In genomic region chr1:10628685-10629084, GRCh38 we compare ENCODE assay signal across 15 cellular contexts.
DNase-seq lines count a peak whose midpoint lies in the region; ATAC-seq and TF ChIP-seq lines count a peak whose summit lies in the region.
"Had no signal": no experiment of that assay in that cellular context is flagged by ENCODE, and none has a peak within 500 bp of the region (broad histone marks: within the 10 kb centered on the region; RNA-seq: fewer than 3 reads in every experiment).

No MANE protein-coding gene starts in this region.

- H3K27ac ChIP-seq in neuronal stem cell (replicated peaks; ENCODE audit: low read length) (no peak overlapping the region), uterus (peak overlapping the region; percentile 50 to 65)
- H3K27ac ChIP-seq: gastrocnemius medialis, PC-9 had no signal

- peak overlapping the region; percentile 28 for H3K18ac ChIP-seq in neuronal stem cell (ENCODE audit: low read length)

- H3K23ac ChIP-seq in neuronal stem cell (ENCODE audit: low read depth, low read length, poor library complexity): no peak overlapping the region

- H3K36me3 ChIP-seq in neuronal stem cell (replicated peaks in 1 of 2; ENCODE audit: control insufficient read depth in 2 of 2, insufficient read depth in 2 of 2, low read length in 2 of 2): peaks cover 8 to 18% of the 10 kb centered on the region in 2 donors
- H3K36me3 ChIP-seq in uterus: no peaks in the 10 kb centered on the region

- H3K9ac ChIP-seq in neuronal stem cell (ENCODE audit: low read depth, low read length, poor library complexity): no peak overlapping the region

- H2BK12ac ChIP-seq in neuronal stem cell (ENCODE audit: low read length): no peak overlapping the region

- no peaks in the 10 kb centered on the region for H3K9me3 ChIP-seq in neuronal stem cell (replicated peaks in 1 of 2; ENCODE audit: control insufficient read depth in 2 of 2, insufficient read depth in 1 of 2, low read depth in 1 of 2, low read length in 2 of 2)
- no peaks in the 10 kb centered on the region for H3K9me3 ChIP-seq in uterus
- H3K9me3 ChIP-seq: gastrocnemius medialis had no signal

- intact Hi-C loops in uterus (cut with DNase I; ENCODE audit: low total_unique reads): no loop called here

- H4K91ac ChIP-seq in neuronal stem cell (ENCODE audit: low read depth, low read length, poor library complexity): no peak overlapping the region

- TF ChIP-seq POLR2A in uterus (IDR thresholded peaks at IDR 0.05): no peak

- peak; percentile 1 for DNase-seq in activated naive CD4-positive, alpha-beta T cell treated with anti-CD3 and anti-CD28 coated beads, Interleukin-2, amount 50 U/mL, for 16 hours
- DNase-seq in activated naive CD4-positive, alpha-beta T cell treated with anti-CD3 and anti-CD28 coated beads, Interleukin-2, amount 10 ng/mL, durations not matched to agents 7 days and 5 days: no peak
- DNase-seq in fibroblast of the aortic adventitia (ENCODE audit: low read depth) (peak; percentile 8), neuronal stem cell (ENCODE audit: low spot score) (no peak), uterus (peak; percentile 74 to 76)
- DNase-seq: activated CD4-positive, CD25-positive, alpha-beta regulatory T cell treated with anti-CD3 and anti-CD28 coated beads, Interleukin-2, amount 50 U/mL, for 72 hours; activated T-cell treated with anti-CD3 and anti-CD28 coated beads, Interleukin-2, amount 50 U/mL, for 1 hour; Calu3; gastrocnemius medialis; nephron progenitor cell; PC-9 had no signal

- CTCF ChIA-PET in activated naive CD4-positive, alpha-beta T cell treated with anti-CD3 and anti-CD28 coated beads, Interleukin-2, amount 10 ng/mL, durations not matched to agents 7 days and 5 days (lab: Charles Lee): no interaction called here

- ATAC-seq in GM18868 (IDR thresholded peaks at IDR 0.05; ENCODE audit: unreplicated experiment) (no peak), HG02763 (IDR thresholded peaks at IDR 0.05; ENCODE audit: unreplicated experiment) (no peak), GM18873 (IDR thresholded peaks at IDR 0.05; ENCODE audit: low FRiP score, unreplicated experiment) (no peak)
- ATAC-seq: gastrocnemius medialis had no signal

- H3K14ac ChIP-seq in neuronal stem cell (ENCODE audit: low read length): no peak overlapping the region

- no peak overlapping the region for H3K4me3 Mint-ChIP-seq in activated naive CD4-positive, alpha-beta T cell treated with anti-CD3 and anti-CD28 coated beads, Interleukin-2, amount 10 ng/mL, durations not matched to agents 7 days and 5 days
- H3K4me3 Mint-ChIP-seq: nephron progenitor cell had no signal

- H3K4me3 ChIP-seq in fibroblast of the aortic adventitia (ENCODE audit: low read depth, low read length): no peak overlapping the region
- H3K4me3 ChIP-seq in neuronal stem cell (ENCODE audit: low read length in 2 of 2): no peak overlapping the region
- H3K4me3 ChIP-seq in uterus: no peak overlapping the region
- H3K4me3 ChIP-seq: gastrocnemius medialis, PC-9, smooth muscle cell had no signal

- peaks cover 4% of the 10 kb centered on the region for H3K79me1 ChIP-seq in neuronal stem cell (ENCODE audit: low read depth, low read length)

- H3K36me3 Mint-ChIP-seq in activated naive CD4-positive, alpha-beta T cell treated with anti-CD3 and anti-CD28 coated beads, Interleukin-2, amount 10 ng/mL, durations not matched to agents 7 days and 5 days: no peaks in the 10 kb centered on the region

- WGBS in neuronal stem cell (ENCODE audit: extremely low coverage in 2 of 2, insufficient read length in 2 of 2, insufficient replicate concordance in 1 of 2), 2 donors: no CpG with 5 or more reads among the region's 7 CpGs

- TF ChIP-seq CTCF in fibroblast of the aortic adventitia (IDR thresholded peaks at IDR 0.05; ENCODE audit: insufficient read depth, low read length): no peak
- no peak for TF ChIP-seq CTCF in uterus (IDR thresholded peaks at IDR 0.05)

- H2BK15ac ChIP-seq in neuronal stem cell (ENCODE audit: low read length): no peak overlapping the region

- H3K4ac ChIP-seq in neuronal stem cell (ENCODE audit: low read length): no peak overlapping the region

- H2AFZ ChIP-seq in neuronal stem cell (ENCODE audit: low read length): no peak overlapping the region
- H2AFZ ChIP-seq: PC-9 had no signal

- no peak overlapping the region for H3K27ac Mint-ChIP-seq in activated naive CD4-positive, alpha-beta T cell treated with anti-CD3 and anti-CD28 coated beads, Interleukin-2, amount 10 ng/mL, durations not matched to agents 7 days and 5 days
- H3K27ac Mint-ChIP-seq: nephron progenitor cell had no signal

- H2BK5ac ChIP-seq in neuronal stem cell (ENCODE audit: low read length): peak overlapping the region; percentile 66

- peak overlapping the region; percentile 28 for H2AK5ac ChIP-seq in neuronal stem cell (ENCODE audit: low read depth, low read length)

- no peaks in the 10 kb centered on the region for H3K9me3 Mint-ChIP-seq in activated naive CD4-positive, alpha-beta T cell treated with anti-CD3 and anti-CD28 coated beads, Interleukin-2, amount 10 ng/mL, durations not matched to agents 7 days and 5 days
- H3K9me3 Mint-ChIP-seq: nephron progenitor cell had no signal

- peak overlapping the region; percentile 2 for H3K4me2 ChIP-seq in neuronal stem cell (ENCODE audit: insufficient read depth, low read length, poor library complexity, severe bottlenecking)
- H3K4me2 ChIP-seq: PC-9, smooth muscle cell had no signal

- H3K4me1 ChIP-seq in neuronal stem cell (ENCODE audit: control insufficient read depth in 2 of 2, insufficient read depth in 1 of 2, low read depth in 1 of 2, low read length in 2 of 2) (peaks cover 11 to 22% of the 10 kb centered on the region in 2 donors), uterus (no peaks in the 10 kb centered on the region)

- H3K4me1 Mint-ChIP-seq in activated naive CD4-positive, alpha-beta T cell treated with anti-CD3 and anti-CD28 coated beads, Interleukin-2, amount 10 ng/mL, durations not matched to agents 7 days and 5 days: no peaks in the 10 kb centered on the region

- H3K27me3 Mint-ChIP-seq in activated naive CD4-positive, alpha-beta T cell treated with anti-CD3 and anti-CD28 coated beads, Interleukin-2, amount 10 ng/mL, durations not matched to agents 7 days and 5 days: no peaks in the 10 kb centered on the region

- no peak overlapping the region for H4K8ac ChIP-seq in neuronal stem cell (ENCODE audit: low read depth, low read length)

- H2BK120ac ChIP-seq in neuronal stem cell (ENCODE audit: low read depth, low read length): no peak overlapping the region

- no peaks in the 10 kb centered on the region for H3K27me3 ChIP-seq in neuronal stem cell (ENCODE audit: control insufficient read depth in 3 of 3, insufficient read depth in 3 of 3, low read depth in 1 of 3, low read length in 3 of 3)
- no peaks in the 10 kb centered on the region for H3K27me3 ChIP-seq in uterus
- H3K27me3 ChIP-seq: gastrocnemius medialis had no signal

Comparison
In these comparisons a context has a peak if more than half of its experiments do, and no peak if none do; other contexts are left out.
1. DNase-seq: peak in activated naive CD4-positive, alpha-beta T cell treated with anti-CD3 and anti-CD28 coated beads, Interleukin-2, amount 50 U/mL, for 16 hours (single experiment), fibroblast of the aortic adventitia (single experiment) and uterus (2 of 2); none in activated naive CD4-positive, alpha-beta T cell treated with anti-CD3 and anti-CD28 coated beads, Interleukin-2, amount 10 ng/mL, durations not matched to agents 7 days and 5 days (single experiment) and neuronal stem cell (single experiment).